Comparison of ENCODE assay signal across 2 cellular contexts in the genomic region with DNA sequence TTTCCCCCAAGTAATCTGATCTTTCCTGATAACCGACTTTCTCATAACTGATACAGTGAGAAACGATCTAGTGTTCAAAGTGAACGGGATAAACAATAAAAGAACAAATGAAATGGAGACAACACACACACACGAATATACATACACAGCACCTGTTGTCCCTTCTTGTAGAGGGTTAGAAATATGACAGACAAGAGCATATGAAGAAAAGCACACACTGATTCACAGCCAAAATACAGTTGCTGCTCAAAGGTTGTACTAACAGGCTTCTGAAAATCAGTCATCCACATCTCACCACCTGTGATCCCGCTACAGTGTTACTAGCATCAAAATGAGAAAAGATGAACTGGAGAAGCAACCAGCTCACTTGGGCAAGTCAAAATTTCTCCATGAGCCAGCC.
TF ChIP-seq lines count a peak whose summit lies in the region.

No MANE protein-coding gene starts in this region.

TF ChIP-seq in SK-N-SH, 30 proteins besides CTCF, POLR2A, EP300 and RAD21:
- TF ChIP-seq, protein P1, sequence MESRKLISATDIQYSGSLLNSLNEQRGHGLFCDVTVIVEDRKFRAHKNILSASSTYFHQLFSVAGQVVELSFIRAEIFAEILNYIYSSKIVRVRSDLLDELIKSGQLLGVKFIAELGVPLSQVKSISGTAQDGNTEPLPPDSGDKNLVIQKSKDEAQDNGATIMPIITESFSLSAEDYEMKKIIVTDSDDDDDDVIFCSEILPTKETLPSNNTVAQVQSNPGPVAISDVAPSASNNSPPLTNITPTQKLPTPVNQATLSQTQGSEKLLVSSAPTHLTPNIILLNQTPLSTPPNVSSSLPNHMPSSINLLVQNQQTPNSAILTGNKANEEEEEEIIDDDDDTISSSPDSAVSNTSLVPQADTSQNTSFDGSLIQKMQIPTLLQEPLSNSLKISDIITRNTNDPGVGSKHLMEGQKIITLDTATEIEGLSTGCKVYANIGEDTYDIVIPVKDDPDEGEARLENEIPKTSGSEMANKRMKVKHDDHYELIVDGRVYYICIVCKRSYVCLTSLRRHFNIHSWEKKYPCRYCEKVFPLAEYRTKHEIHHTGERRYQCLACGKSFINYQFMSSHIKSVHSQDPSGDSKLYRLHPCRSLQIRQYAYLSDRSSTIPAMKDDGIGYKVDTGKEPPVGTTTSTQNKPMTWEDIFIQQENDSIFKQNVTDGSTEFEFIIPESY (IDR thresholded peaks at IDR 0.05; ENCODE audit: borderline replicate concordance, low read depth): no peak
- TF ChIP-seq MAX (IDR thresholded peaks at IDR 0.05; ENCODE audit: low read depth) (no peak), GABPA (IDR thresholded peaks at IDR 0.05; ENCODE audit: low read depth) (no peak), EZH2phosphoT487 (IDR thresholded peaks at IDR 0.05; ENCODE audit: borderline replicate concordance, low read depth) (no peak), FOXJ3 (CRISPR knock-in tag; IDR thresholded peaks at IDR 0.05) (no peak), NRF1 (IDR thresholded peaks at IDR 0.05; ENCODE audit: low read depth, low read length) (no peak), TCF12 (IDR thresholded peaks at IDR 0.05) (no peak), PBX3 (IDR thresholded peaks at IDR 0.05) (no peak), FOXM1 (IDR thresholded peaks at IDR 0.05; ENCODE audit: low read depth) (no peak), MEF2A (IDR thresholded peaks at IDR 0.05; ENCODE audit: borderline replicate concordance, low read depth) (no peak), TEAD4 (IDR thresholded peaks at IDR 0.05; ENCODE audit: borderline replicate concordance, insufficient read depth) (no peak)
- TF ChIP-seq, protein P2, sequence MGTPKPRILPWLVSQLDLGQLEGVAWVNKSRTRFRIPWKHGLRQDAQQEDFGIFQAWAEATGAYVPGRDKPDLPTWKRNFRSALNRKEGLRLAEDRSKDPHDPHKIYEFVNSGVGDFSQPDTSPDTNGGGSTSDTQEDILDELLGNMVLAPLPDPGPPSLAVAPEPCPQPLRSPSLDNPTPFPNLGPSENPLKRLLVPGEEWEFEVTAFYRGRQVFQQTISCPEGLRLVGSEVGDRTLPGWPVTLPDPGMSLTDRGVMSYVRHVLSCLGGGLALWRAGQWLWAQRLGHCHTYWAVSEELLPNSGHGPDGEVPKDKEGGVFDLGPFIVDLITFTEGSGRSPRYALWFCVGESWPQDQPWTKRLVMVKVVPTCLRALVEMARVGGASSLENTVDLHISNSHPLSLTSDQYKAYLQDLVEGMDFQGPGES (IDR thresholded peaks at IDR 0.05; ENCODE audit: low read depth, low read length): no peak
- TF ChIP-seq, protein P3, sequence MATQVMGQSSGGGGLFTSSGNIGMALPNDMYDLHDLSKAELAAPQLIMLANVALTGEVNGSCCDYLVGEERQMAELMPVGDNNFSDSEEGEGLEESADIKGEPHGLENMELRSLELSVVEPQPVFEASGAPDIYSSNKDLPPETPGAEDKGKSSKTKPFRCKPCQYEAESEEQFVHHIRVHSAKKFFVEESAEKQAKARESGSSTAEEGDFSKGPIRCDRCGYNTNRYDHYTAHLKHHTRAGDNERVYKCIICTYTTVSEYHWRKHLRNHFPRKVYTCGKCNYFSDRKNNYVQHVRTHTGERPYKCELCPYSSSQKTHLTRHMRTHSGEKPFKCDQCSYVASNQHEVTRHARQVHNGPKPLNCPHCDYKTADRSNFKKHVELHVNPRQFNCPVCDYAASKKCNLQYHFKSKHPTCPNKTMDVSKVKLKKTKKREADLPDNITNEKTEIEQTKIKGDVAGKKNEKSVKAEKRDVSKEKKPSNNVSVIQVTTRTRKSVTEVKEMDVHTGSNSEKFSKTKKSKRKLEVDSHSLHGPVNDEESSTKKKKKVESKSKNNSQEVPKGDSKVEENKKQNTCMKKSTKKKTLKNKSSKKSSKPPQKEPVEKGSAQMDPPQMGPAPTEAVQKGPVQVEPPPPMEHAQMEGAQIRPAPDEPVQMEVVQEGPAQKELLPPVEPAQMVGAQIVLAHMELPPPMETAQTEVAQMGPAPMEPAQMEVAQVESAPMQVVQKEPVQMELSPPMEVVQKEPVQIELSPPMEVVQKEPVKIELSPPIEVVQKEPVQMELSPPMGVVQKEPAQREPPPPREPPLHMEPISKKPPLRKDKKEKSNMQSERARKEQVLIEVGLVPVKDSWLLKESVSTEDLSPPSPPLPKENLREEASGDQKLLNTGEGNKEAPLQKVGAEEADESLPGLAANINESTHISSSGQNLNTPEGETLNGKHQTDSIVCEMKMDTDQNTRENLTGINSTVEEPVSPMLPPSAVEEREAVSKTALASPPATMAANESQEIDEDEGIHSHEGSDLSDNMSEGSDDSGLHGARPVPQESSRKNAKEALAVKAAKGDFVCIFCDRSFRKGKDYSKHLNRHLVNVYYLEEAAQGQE (IDR thresholded peaks at IDR 0.05; ENCODE audit: low read depth, low read length): no peak
- TF ChIP-seq, protein P4, sequence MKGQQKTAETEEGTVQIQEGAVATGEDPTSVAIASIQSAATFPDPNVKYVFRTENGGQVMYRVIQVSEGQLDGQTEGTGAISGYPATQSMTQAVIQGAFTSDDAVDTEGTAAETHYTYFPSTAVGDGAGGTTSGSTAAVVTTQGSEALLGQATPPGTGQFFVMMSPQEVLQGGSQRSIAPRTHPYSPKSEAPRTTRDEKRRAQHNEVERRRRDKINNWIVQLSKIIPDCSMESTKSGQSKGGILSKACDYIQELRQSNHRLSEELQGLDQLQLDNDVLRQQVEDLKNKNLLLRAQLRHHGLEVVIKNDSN (IDR thresholded peaks at IDR 0.05; ENCODE audit: borderline replicate concordance, low read depth): no peak

TF ChIP-seq in SK-N-SH treated with all-trans-retinoic acid at 6 μM for 48 hours, 23 proteins besides CTCF, POLR2A, EP300 and RAD21:
- TF ChIP-seq ZNF70 (CRISPR knock-in tag; IDR thresholded peaks at IDR 0.05) (no peak), ZNF565 (CRISPR knock-in tag; conservative IDR thresholded peaks at IDR 0.05; ENCODE audit: low read depth) (no peak), RARB (CRISPR knock-in tag; IDR thresholded peaks at IDR 0.05) (no peak), ZFP30 (CRISPR knock-in tag; IDR thresholded peaks at IDR 0.05) (no peak), ARNTL (CRISPR knock-in tag; IDR thresholded peaks at IDR 0.05; ENCODE audit: borderline replicate concordance, low read depth) (no peak), GLIS3 (CRISPR knock-in tag; IDR thresholded peaks at IDR 0.05) (no peak), BACH2 (CRISPR knock-in tag; IDR thresholded peaks at IDR 0.05; ENCODE audit: borderline replicate concordance) (no peak), PPARA (CRISPR knock-in tag; IDR thresholded peaks at IDR 0.05; ENCODE audit: borderline replicate concordance) (no peak), ZC3H10 (CRISPR knock-in tag; IDR thresholded peaks at IDR 0.05) (no peak), ZFP3 (CRISPR knock-in tag; IDR thresholded peaks at IDR 0.05) (no peak), ISL1 (CRISPR knock-in tag; IDR thresholded peaks at IDR 0.05) (no peak), OSR1 (CRISPR knock-in tag; IDR thresholded peaks at IDR 0.05) (no peak)
- TF ChIP-seq, protein P5, sequence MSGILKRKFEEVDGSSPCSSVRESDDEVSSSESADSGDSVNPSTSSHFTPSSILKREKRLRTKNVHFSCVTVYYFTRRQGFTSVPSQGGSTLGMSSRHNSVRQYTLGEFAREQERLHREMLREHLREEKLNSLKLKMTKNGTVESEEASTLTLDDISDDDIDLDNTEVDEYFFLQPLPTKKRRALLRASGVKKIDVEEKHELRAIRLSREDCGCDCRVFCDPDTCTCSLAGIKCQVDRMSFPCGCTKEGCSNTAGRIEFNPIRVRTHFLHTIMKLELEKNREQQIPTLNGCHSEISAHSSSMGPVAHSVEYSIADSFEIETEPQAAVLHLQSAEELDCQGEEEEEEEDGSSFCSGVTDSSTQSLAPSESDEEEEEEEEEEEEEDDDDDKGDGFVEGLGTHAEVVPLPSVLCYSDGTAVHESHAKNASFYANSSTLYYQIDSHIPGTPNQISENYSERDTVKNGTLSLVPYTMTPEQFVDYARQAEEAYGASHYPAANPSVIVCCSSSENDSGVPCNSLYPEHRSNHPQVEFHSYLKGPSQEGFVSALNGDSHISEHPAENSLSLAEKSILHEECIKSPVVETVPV (CRISPR knock-in tag; IDR thresholded peaks at IDR 0.05): no peak
- TF ChIP-seq, protein P6, sequence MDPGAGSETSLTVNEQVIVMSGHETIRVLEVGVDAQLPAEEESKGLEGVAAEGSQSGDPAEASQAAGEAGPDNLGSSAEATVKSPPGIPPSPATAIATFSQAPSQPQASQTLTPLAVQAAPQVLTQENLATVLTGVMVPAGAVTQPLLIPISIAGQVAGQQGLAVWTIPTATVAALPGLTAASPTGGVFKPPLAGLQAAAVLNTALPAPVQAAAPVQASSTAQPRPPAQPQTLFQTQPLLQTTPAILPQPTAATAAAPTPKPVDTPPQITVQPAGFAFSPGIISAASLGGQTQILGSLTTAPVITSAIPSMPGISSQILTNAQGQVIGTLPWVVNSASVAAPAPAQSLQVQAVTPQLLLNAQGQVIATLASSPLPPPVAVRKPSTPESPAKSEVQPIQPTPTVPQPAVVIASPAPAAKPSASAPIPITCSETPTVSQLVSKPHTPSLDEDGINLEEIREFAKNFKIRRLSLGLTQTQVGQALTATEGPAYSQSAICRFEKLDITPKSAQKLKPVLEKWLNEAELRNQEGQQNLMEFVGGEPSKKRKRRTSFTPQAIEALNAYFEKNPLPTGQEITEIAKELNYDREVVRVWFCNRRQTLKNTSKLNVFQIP (CRISPR knock-in tag; IDR thresholded peaks at IDR 0.05; ENCODE audit: borderline replicate concordance, low read depth): no peak
- TF ChIP-seq, protein P7, sequence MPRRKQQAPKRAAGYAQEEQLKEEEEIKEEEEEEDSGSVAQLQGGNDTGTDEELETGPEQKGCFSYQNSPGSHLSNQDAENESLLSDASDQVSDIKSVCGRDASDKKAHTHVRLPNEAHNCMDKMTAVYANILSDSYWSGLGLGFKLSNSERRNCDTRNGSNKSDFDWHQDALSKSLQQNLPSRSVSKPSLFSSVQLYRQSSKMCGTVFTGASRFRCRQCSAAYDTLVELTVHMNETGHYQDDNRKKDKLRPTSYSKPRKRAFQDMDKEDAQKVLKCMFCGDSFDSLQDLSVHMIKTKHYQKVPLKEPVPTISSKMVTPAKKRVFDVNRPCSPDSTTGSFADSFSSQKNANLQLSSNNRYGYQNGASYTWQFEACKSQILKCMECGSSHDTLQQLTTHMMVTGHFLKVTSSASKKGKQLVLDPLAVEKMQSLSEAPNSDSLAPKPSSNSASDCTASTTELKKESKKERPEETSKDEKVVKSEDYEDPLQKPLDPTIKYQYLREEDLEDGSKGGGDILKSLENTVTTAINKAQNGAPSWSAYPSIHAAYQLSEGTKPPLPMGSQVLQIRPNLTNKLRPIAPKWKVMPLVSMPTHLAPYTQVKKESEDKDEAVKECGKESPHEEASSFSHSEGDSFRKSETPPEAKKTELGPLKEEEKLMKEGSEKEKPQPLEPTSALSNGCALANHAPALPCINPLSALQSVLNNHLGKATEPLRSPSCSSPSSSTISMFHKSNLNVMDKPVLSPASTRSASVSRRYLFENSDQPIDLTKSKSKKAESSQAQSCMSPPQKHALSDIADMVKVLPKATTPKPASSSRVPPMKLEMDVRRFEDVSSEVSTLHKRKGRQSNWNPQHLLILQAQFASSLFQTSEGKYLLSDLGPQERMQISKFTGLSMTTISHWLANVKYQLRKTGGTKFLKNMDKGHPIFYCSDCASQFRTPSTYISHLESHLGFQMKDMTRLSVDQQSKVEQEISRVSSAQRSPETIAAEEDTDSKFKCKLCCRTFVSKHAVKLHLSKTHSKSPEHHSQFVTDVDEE (CRISPR knock-in tag; IDR thresholded peaks at IDR 0.05): no peak
